In genomic region chr9:9970514-9970913, GRCh38 we compare ENCODE assay signal across 2 cellular contexts.
TF ChIP-seq lines count a peak whose summit lies in the region.

No MANE protein-coding gene starts in this region.

TF ChIP-seq in GM23338, 12 proteins besides CTCF, POLR2A, EP300 and RAD21 (continued from another document):
- TF ChIP-seq, protein P1, sequence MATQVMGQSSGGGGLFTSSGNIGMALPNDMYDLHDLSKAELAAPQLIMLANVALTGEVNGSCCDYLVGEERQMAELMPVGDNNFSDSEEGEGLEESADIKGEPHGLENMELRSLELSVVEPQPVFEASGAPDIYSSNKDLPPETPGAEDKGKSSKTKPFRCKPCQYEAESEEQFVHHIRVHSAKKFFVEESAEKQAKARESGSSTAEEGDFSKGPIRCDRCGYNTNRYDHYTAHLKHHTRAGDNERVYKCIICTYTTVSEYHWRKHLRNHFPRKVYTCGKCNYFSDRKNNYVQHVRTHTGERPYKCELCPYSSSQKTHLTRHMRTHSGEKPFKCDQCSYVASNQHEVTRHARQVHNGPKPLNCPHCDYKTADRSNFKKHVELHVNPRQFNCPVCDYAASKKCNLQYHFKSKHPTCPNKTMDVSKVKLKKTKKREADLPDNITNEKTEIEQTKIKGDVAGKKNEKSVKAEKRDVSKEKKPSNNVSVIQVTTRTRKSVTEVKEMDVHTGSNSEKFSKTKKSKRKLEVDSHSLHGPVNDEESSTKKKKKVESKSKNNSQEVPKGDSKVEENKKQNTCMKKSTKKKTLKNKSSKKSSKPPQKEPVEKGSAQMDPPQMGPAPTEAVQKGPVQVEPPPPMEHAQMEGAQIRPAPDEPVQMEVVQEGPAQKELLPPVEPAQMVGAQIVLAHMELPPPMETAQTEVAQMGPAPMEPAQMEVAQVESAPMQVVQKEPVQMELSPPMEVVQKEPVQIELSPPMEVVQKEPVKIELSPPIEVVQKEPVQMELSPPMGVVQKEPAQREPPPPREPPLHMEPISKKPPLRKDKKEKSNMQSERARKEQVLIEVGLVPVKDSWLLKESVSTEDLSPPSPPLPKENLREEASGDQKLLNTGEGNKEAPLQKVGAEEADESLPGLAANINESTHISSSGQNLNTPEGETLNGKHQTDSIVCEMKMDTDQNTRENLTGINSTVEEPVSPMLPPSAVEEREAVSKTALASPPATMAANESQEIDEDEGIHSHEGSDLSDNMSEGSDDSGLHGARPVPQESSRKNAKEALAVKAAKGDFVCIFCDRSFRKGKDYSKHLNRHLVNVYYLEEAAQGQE (IDR thresholded peaks at IDR 0.05; ENCODE audit: unreplicated experiment): no peak
- TF ChIP-seq JUNB (IDR thresholded peaks at IDR 0.05; ENCODE audit: unreplicated experiment) (no peak), NANOG (IDR thresholded peaks at IDR 0.05; ENCODE audit: borderline replicate concordance) (no peak), STAT1 (IDR thresholded peaks at IDR 0.05; ENCODE audit: unreplicated experiment) (no peak), EZH2 (IDR thresholded peaks at IDR 0.05; ENCODE audit: low read depth, unreplicated experiment) (no peak), ZNF114 (CRISPR knock-in tag; IDR thresholded peaks at IDR 0.05) (no peak), EZH2phosphoT487 (IDR thresholded peaks at IDR 0.05; ENCODE audit: unreplicated experiment) (no peak)
- TF ChIP-seq, protein P2, sequence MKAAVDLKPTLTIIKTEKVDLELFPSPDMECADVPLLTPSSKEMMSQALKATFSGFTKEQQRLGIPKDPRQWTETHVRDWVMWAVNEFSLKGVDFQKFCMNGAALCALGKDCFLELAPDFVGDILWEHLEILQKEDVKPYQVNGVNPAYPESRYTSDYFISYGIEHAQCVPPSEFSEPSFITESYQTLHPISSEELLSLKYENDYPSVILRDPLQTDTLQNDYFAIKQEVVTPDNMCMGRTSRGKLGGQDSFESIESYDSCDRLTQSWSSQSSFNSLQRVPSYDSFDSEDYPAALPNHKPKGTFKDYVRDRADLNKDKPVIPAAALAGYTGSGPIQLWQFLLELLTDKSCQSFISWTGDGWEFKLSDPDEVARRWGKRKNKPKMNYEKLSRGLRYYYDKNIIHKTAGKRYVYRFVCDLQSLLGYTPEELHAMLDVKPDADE (IDR thresholded peaks at IDR 0.05): no peak
- TF ChIP-seq, protein P3, sequence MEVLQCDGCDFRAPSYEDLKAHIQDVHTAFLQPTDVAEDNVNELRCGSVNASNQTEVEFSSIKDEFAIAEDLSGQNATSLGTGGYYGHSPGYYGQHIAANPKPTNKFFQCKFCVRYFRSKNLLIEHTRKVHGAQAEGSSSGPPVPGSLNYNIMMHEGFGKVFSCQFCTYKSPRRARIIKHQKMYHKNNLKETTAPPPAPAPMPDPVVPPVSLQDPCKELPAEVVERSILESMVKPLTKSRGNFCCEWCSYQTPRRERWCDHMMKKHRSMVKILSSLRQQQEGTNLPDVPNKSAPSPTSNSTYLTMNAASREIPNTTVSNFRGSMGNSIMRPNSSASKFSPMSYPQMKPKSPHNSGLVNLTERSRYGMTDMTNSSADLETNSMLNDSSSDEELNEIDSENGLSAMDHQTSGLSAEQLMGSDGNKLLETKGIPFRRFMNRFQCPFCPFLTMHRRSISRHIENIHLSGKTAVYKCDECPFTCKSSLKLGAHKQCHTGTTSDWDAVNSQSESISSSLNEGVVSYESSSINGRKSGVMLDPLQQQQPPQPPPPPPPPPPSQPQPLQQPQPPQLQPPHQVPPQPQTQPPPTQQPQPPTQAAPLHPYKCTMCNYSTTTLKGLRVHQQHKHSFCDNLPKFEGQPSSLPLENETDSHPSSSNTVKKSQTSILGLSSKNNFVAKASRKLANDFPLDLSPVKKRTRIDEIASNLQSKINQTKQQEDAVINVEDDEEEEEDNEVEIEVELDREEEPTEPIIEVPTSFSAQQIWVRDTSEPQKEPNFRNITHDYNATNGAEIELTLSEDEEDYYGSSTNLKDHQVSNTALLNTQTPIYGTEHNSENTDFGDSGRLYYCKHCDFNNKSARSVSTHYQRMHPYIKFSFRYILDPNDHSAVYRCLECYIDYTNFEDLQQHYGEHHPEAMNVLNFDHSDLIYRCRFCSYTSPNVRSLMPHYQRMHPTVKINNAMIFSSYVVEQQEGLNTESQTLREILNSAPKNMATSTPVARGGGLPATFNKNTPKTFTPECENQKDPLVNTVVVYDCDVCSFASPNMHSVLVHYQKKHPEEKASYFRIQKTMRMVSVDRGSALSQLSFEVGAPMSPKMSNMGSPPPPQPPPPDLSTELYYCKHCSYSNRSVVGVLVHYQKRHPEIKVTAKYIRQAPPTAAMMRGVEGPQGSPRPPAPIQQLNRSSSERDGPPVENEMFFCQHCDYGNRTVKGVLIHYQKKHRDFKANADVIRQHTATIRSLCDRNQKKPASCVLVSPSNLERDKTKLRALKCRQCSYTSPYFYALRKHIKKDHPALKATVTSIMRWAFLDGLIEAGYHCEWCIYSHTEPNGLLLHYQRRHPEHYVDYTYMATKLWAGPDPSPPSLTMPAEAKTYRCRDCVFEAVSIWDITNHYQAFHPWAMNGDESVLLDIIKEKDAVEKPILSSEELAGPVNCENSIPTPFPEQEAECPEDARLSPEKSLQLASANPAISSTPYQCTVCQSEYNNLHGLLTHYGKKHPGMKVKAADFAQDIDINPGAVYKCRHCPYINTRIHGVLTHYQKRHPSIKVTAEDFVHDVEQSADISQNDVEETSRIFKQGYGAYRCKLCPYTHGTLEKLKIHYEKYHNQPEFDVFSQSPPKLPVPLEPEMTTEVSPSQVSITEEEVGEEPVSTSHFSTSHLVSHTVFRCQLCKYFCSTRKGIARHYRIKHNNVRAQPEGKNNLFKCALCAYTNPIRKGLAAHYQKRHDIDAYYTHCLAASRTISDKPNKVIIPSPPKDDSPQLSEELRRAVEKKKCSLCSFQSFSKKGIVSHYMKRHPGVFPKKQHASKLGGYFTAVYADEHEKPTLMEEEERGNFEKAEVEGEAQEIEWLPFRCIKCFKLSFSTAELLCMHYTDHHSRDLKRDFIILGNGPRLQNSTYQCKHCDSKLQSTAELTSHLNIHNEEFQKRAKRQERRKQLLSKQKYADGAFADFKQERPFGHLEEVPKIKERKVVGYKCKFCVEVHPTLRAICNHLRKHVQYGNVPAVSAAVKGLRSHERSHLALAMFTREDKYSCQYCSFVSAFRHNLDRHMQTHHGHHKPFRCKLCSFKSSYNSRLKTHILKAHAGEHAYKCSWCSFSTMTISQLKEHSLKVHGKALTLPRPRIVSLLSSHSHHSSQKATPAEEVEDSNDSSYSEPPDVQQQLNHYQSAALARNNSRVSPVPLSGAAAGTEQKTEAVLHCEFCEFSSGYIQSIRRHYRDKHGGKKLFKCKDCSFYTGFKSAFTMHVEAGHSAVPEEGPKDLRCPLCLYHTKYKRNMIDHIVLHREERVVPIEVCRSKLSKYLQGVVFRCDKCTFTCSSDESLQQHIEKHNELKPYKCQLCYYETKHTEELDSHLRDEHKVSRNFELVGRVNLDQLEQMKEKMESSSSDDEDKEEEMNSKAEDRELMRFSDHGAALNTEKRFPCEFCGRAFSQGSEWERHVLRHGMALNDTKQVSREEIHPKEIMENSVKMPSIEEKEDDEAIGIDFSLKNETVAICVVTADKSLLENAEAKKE (CRISPR knock-in tag; IDR thresholded peaks at IDR 0.05): no peak

TF ChIP-seq in WTC11, 78 proteins besides CTCF, POLR2A, EP300 and RAD21 (continued from another document):
- TF ChIP-seq, protein P4, sequence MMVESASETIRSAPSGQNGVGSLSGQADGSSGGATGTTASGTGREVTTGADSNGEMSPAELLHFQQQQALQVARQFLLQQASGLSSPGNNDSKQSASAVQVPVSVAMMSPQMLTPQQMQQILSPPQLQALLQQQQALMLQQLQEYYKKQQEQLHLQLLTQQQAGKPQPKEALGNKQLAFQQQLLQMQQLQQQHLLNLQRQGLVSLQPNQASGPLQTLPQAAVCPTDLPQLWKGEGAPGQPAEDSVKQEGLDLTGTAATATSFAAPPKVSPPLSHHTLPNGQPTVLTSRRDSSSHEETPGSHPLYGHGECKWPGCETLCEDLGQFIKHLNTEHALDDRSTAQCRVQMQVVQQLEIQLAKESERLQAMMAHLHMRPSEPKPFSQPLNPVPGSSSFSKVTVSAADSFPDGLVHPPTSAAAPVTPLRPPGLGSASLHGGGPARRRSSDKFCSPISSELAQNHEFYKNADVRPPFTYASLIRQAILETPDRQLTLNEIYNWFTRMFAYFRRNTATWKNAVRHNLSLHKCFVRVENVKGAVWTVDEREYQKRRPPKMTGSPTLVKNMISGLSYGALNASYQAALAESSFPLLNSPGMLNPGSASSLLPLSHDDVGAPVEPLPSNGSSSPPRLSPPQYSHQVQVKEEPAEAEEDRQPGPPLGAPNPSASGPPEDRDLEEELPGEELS (CRISPR knock-in tag; IDR thresholded peaks at IDR 0.05): no peak
- no peak for TF ChIP-seq MYBL2 (CRISPR knock-in tag; IDR thresholded peaks at IDR 0.05)
- no peak for TF ChIP-seq ATF1 (CRISPR knock-in tag; IDR thresholded peaks at IDR 0.05)
- TF ChIP-seq MXD4 (CRISPR knock-in tag; IDR thresholded peaks at IDR 0.05; ENCODE audit: borderline replicate concordance): no peak
- TF ChIP-seq ESRRA (CRISPR knock-in tag; IDR thresholded peaks at IDR 0.05; ENCODE audit: borderline replicate concordance): no peak
- no peak for TF ChIP-seq JUN (CRISPR knock-in tag; IDR thresholded peaks at IDR 0.05)
- no peak for TF ChIP-seq NFE2L1 (CRISPR knock-in tag; IDR thresholded peaks at IDR 0.05)
